Comparison of ENCODE assay signal across 26 cellular contexts in genomic region chr15:70159397-70160009, GRCh38.
DNase-seq lines count a peak whose midpoint lies in the region; ATAC-seq and TF ChIP-seq lines count a peak whose summit lies in the region.
"Had no signal": no experiment of that assay in that cellular context is flagged by ENCODE, and none has a peak within 500 bp of the region (broad histone marks: within the 10 kb centered on the region; RNA-seq: fewer than 3 reads in every experiment).

No MANE protein-coding gene starts in this region.

- no peaks in the 10 kb centered on the region for H3K27me3 ChIP-seq in Panc1 (ENCODE audit: control insufficient read depth, insufficient read depth, low read length)
- peaks cover 96% of the 10 kb centered on the region for H3K27me3 ChIP-seq in endodermal cell (ENCODE audit: control insufficient read depth, insufficient read depth, low read length, poor library complexity, severe bottlenecking)
- H3K27me3 ChIP-seq in upper lobe of right lung: no peaks in the 10 kb centered on the region
- H3K27me3 ChIP-seq: ascending aorta, esophagus muscularis mucosa had no signal

- intact Hi-C loops in Panc1 (cut with micrococcal nuclease; ENCODE audit: unreplicated experiment) (no loop called here), upper lobe of right lung (cut with DNase I) (no loop called here)

- peaks cover 97% of the 10 kb centered on the region for H3K27me3 Mint-ChIP-seq in endodermal cell (ENCODE audit: insufficient read depth)

- POLR2A ChIA-PET in Panc1 (lab: Charles Lee): no interaction called here

- H3K27ac Mint-ChIP-seq in endodermal cell: no peak overlapping the region
- H3K27ac Mint-ChIP-seq: activated naive CD8-positive, alpha-beta T cell; activated T-helper 17 cell treated with anti-CD3 and anti-CD28 coated beads, Interleukin-2, amount 50 U/mL, for 72 hours; CD4-positive, alpha-beta T cell; T-helper 2 cell treated with Interferon-gamma antibody and Interleukin-4, amounts not matched to agents 5 μg/mL and 100 μg/mL, for 36 hours had no signal

- 87 to 90% methylated on average over 7 of the region's 7 CpGs for WGBS in endodermal cell (ENCODE audit: insufficient coverage in 1 of 2, insufficient read length in 1 of 2), 2 experiments

- TF ChIP-seq CTCF in LNCaP clone FGC (IDR thresholded peaks at IDR 0.05; ENCODE audit: control insufficient read depth, extremely low read depth, insufficient read depth) (no peak), Panc1 (IDR thresholded peaks at IDR 0.05) (no peak), endodermal cell (conservative IDR thresholded peaks at IDR 0.05) (no peak), upper lobe of right lung (IDR thresholded peaks at IDR 0.05) (no peak), GM20000 (IDR thresholded peaks at IDR 0.05; ENCODE audit: extremely low read depth, missing control alignments) (no peak)

- H3K4me1 ChIP-seq in Panc1 (ENCODE audit: control insufficient read depth, insufficient read depth, low read length): peaks cover 11% of the 10 kb centered on the region
- H3K4me1 ChIP-seq in endodermal cell (ENCODE audit: control insufficient read depth, insufficient read depth, low read length): peaks cover 3% of the 10 kb centered on the region
- peaks cover 26% of the 10 kb centered on the region for H3K4me1 ChIP-seq in upper lobe of right lung
- H3K4me1 ChIP-seq: foreskin keratinocyte had no signal

- H3K9me3 ChIP-seq in Panc1 (ENCODE audit: control insufficient read depth, insufficient read depth, low read depth, low read length) (no peaks in the 10 kb centered on the region), endodermal cell (ENCODE audit: control insufficient read depth, low read length) (peaks cover 7% of the 10 kb centered on the region), upper lobe of right lung (no peaks in the 10 kb centered on the region)
- H3K9me3 ChIP-seq: ascending aorta, esophagus muscularis mucosa, lower lobe of right lung, mucosa of descending colon had no signal

- H3K27ac ChIP-seq in Panc1 (ENCODE audit: low read length) (0 out of 2 replicates have a peak overlapping the region, but pooled peaks have one; percentile 13), endodermal cell (ENCODE audit: low read depth, low read length) (no peak overlapping the region), upper lobe of right lung (no peak overlapping the region)
- H3K27ac ChIP-seq: ascending aorta, esophagus muscularis mucosa, foreskin keratinocyte, heart right ventricle, lower lobe of right lung had no signal

- no peak overlapping the region for H3K4me3 ChIP-seq in LNCaP clone FGC (ENCODE audit: low read depth, low read length)
- H3K4me3 ChIP-seq in Panc1 (ENCODE audit: low read depth in 2 of 2, low read length in 2 of 2): no peak overlapping the region
- H3K4me3 ChIP-seq in endodermal cell (ENCODE audit: low read length): no peak overlapping the region
- H3K4me3 ChIP-seq in upper lobe of right lung: no peak overlapping the region
- H3K4me3 ChIP-seq: ascending aorta, esophagus muscularis mucosa, heart right ventricle, lower lobe of right lung, mucosa of descending colon had no signal

- H3K9ac ChIP-seq in endodermal cell (ENCODE audit: extremely low read depth, low read length, poor library complexity, severe bottlenecking): no peak overlapping the region

- peaks cover 25% of the 10 kb centered on the region for H3K4me1 Mint-ChIP-seq in endodermal cell
- H3K4me1 Mint-ChIP-seq: activated T-helper 17 cell treated with anti-CD3 and anti-CD28 coated beads, Interleukin-2, amount 50 U/mL, for 72 hours had no signal

- DNase-seq in LNCaP clone FGC (ENCODE audit: low read depth) (peak; percentile 25), Panc1 (ENCODE audit: low read depth, low spot score) (no peak), endodermal cell (peak; percentile 33), upper lobe of right lung (peak; percentile 60), GM20000 (ENCODE audit: low spot score) (no peak)
- DNase-seq in activated CD4-positive, alpha-beta T cell treated with anti-CD3 and anti-CD28 coated beads, Interleukin-2, amount 50 U/mL, for 1 hour: no peak
- DNase-seq: activated CD4-positive, alpha-beta T cell treated with anti-CD3 and anti-CD28 coated beads, Interleukin-2, amount 50 U/mL, for 4 hours; caudate nucleus; CD4-positive, alpha-beta T cell; cortex of kidney; foreskin keratinocyte; heart right ventricle; IMR-90; lower lobe of right lung; mucosa of descending colon; NCI-H2029 treated with DMSO at 0.1 percent for 48 hours; NCI-H2227 treated with DMSO at 0.1 percent for 48 hours; NCI-H774; right cardiac atrium; stimulated activated CD4-positive, alpha-beta T cell treated with anti-CD3 and anti-CD28 coated beads, Interleukin-4, amount 100 ng/mL, for 1 hour had no signal

- no TSS peak for BruUV-seq in Panc1 (replicated peaks; lab: Mats Ljungman, UMichigan)

- H3K36me3 Mint-ChIP-seq in endodermal cell (ENCODE audit: low read depth): no peaks in the 10 kb centered on the region
- H3K36me3 Mint-ChIP-seq: activated naive CD8-positive, alpha-beta T cell had no signal

- no peak overlapping the region for H3K4me3 Mint-ChIP-seq in endodermal cell
- H3K4me3 Mint-ChIP-seq: activated naive CD8-positive, alpha-beta T cell; activated T-helper 17 cell treated with anti-CD3 and anti-CD28 coated beads, Interleukin-2, amount 50 U/mL, for 72 hours; CD4-positive, alpha-beta T cell; T-helper 2 cell treated with Interferon-gamma antibody and Interleukin-4, amounts not matched to agents 5 μg/mL and 100 μg/mL, for 36 hours had no signal

- in situ Hi-C loops in Panc1 (cut with HindIII; ENCODE audit: low pct_unique_long_range_greater_than_20kb, low sequenced_read_pairs): no loop called here

- CTCF ChIA-PET in Panc1 (lab: Charles Lee): no interaction called here

- ATAC-seq in Panc1 (no peak), upper lobe of right lung (peak; percentile 6), HG03045 (IDR thresholded peaks at IDR 0.05; ENCODE audit: unreplicated experiment) (no peak)
- ATAC-seq: lower lobe of right lung had no signal

- H3K36me3 ChIP-seq in Panc1 (ENCODE audit: control insufficient read depth, insufficient read depth, low read length) (no peaks in the 10 kb centered on the region), endodermal cell (ENCODE audit: control insufficient read depth, insufficient read depth, low read length) (no peaks in the 10 kb centered on the region), upper lobe of right lung (no peaks in the 10 kb centered on the region)
- H3K36me3 ChIP-seq: ascending aorta, esophagus muscularis mucosa, heart right ventricle, lower lobe of right lung had no signal

- no peaks in the 10 kb centered on the region for H3K9me3 Mint-ChIP-seq in endodermal cell
- H3K9me3 Mint-ChIP-seq: activated T-helper 17 cell treated with anti-CD3 and anti-CD28 coated beads, Interleukin-2, amount 50 U/mL, for 72 hours; CD4-positive, alpha-beta T cell; T-helper 2 cell treated with Interferon-gamma antibody and Interleukin-4, amounts not matched to agents 5 μg/mL and 100 μg/mL, for 36 hours had no signal

Comparison
In these comparisons a context has a peak if more than half of its experiments do, and no peak if none do; other contexts are left out.
1. DNase-seq: peak in LNCaP clone FGC (single experiment), endodermal cell (single experiment) and upper lobe of right lung (single experiment); none in Panc1 (single experiment), GM20000 (single experiment) and activated CD4-positive, alpha-beta T cell treated with anti-CD3 and anti-CD28 coated beads, Interleukin-2, amount 50 U/mL, for 1 hour (single experiment).